8 cellular contexts compared by ENCODE assay signal in the genomic region with DNA sequence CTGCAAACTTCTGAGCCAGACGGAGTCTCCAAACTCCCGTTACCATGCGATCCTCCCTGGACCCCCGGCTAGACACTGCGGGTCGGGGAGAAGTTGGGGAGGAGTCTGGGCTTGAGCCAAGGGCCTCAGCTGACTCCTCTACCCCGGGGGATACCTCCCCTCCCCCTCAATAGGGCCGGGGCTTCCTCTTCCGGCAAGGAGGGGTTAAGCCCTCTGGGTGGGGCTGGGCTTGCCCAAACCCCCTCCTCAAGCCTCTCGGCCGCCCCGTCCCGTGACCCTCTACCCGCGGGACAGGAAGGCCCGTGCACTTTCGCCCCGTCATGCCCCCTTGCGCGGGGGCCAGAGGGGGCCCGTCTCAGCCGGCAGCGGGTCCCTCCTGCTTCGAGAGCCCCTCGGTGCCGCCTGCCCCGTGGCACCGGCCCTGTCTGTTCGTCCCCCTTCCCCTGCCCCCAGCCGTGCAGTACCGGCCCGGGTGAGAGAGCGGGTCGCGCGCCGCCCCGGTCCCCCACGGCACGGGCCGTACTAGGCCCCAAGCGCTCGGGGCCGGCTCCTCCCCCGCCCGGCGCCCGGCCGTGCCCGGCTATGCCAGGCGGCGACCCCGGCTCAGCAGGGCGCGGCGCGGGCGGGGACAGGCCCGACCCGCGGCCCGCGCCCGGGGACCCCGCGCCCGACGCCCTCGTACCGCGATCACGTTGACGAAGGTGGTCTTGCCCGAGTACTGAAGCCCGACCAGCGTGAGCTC. TPM values are rescaled to one million over a fixed set of nuclear protein-coding genes. Genes with fewer than 3 reads are reported as not detected.
A peak's percentile ranks its signal among the peaks of the same experiment; 100 is the strongest.
DNase-seq lines count a peak whose midpoint lies in the region; ATAC-seq and TF ChIP-seq lines count a peak whose summit lies in the region.

No MANE protein-coding gene starts in this region.

- H3K36me3 ChIP-seq in esophagus (ENCODE audit: control insufficient read depth in 2 of 2, insufficient read depth in 2 of 2, low read length in 1 of 2) = no peaks in the 10 kb centered on the region
- H3K36me3 ChIP-seq in naive thymus-derived CD4-positive, alpha-beta T cell (ENCODE audit: control insufficient read depth in 2 of 3, insufficient read depth in 3 of 3, low read length in 3 of 3) = peaks cover 0 to 26% (median 0%) of the 10 kb centered on the region in 3 experiments

- peak overlapping the region; percentile 90 to 98 (median 93) for H3K4me3 Mint-ChIP-seq in naive thymus-derived CD4-positive, alpha-beta T cell

- H3K27me3 ChIP-seq in esophagus (ENCODE audit: control insufficient read depth in 1 of 2, insufficient read depth in 2 of 2, low read length in 2 of 2) = no peaks in the 10 kb centered on the region
- no peaks in the 10 kb centered on the region for H3K27me3 ChIP-seq in naive thymus-derived CD4-positive, alpha-beta T cell (ENCODE audit: control insufficient read depth in 2 of 2, insufficient read depth in 2 of 2, low read length in 2 of 2)

- peak; percentile 50 for ATAC-seq in GM19372 (IDR thresholded peaks at IDR 0.05; ENCODE audit: low read depth, unreplicated experiment)
- ATAC-seq in HG03439 (IDR thresholded peaks at IDR 0.05; ENCODE audit: unreplicated experiment) = peak; percentile 44
- ATAC-seq in naive thymus-derived CD4-positive, alpha-beta T cell = peak; percentile 55

- DNase-seq in CMK (ENCODE audit: low read depth) (peak; percentile 87), superior temporal gyrus (ENCODE audit: extremely low spot score) (no peak), NK-92 (lab: John Stamatoyannopoulos, UW; ENCODE audit: unreplicated experiment) (no peak)
- peak in 4 of 9 donors; percentile 25 to 58 (median 38) for DNase-seq in naive thymus-derived CD4-positive, alpha-beta T cell

- peak overlapping the region; percentile 85 to 93 (median 91) for H3K27ac Mint-ChIP-seq in naive thymus-derived CD4-positive, alpha-beta T cell

- no peaks in the 10 kb centered on the region for H3K27me3 Mint-ChIP-seq in naive thymus-derived CD4-positive, alpha-beta T cell

- POLR2A ChIA-PET in naive thymus-derived CD4-positive, alpha-beta T cell (lab: Charles Lee) = interaction anchor here (1.0 to 6.6 kb wide), 4 partner anchors 9 to 22 kb away, joined by 3 to 54 read pairs (median 4); a partner anchor contains a TSS

- peaks cover 0 to 10% (median 4%) of the 10 kb centered on the region in 5 donors for H3K36me3 Mint-ChIP-seq in naive thymus-derived CD4-positive, alpha-beta T cell

- intact Hi-C loops in naive thymus-derived CD4-positive, alpha-beta T cell (cut with micrococcal nuclease) = loop anchor here (1.0 to 10.0 kb wide), 6 partner anchors 9 to 659 kb away; a partner anchor contains a TSS

- peak overlapping the region; percentile 72 to 89 for H3K27ac ChIP-seq in esophagus (ENCODE audit: low read depth in 2 of 2, low read length in 1 of 2)
- H3K27ac ChIP-seq in naive thymus-derived CD4-positive, alpha-beta T cell (ENCODE audit: low read depth, low read length) = peak overlapping the region; percentile 83

- H3K9me3 Mint-ChIP-seq in naive thymus-derived CD4-positive, alpha-beta T cell = no peaks in the 10 kb centered on the region

- peaks cover 16 to 44% (median 38%) of the 10 kb centered on the region in 7 donors for H3K4me1 Mint-ChIP-seq in naive thymus-derived CD4-positive, alpha-beta T cell

- WGBS in esophagus, 2 donors = 0 to 1% methylated on average over 61 to 76 of the region's 76 CpGs

- CTCF ChIA-PET in naive thymus-derived CD4-positive, alpha-beta T cell (lab: Charles Lee) = interaction anchor here (1.9 to 2.4 kb wide), 2 partner anchors 8 to 17 kb away, joined by 6 to 7 read pairs; a partner anchor contains a TSS

- H3K9me3 ChIP-seq in esophagus (ENCODE audit: control insufficient read depth in 2 of 2, insufficient read depth in 1 of 2, low read depth in 1 of 2, low read length in 1 of 2) = no peaks in the 10 kb centered on the region
- no peaks in the 10 kb centered on the region for H3K9me3 ChIP-seq in naive thymus-derived CD4-positive, alpha-beta T cell (ENCODE audit: control insufficient read depth in 2 of 3, low read length in 3 of 3)

- H3K4me1 ChIP-seq in esophagus (ENCODE audit: control insufficient read depth in 2 of 2, insufficient read depth in 2 of 2, low read length in 1 of 2) = peaks cover 0 to 8% of the 10 kb centered on the region in 2 donors
- H3K4me1 ChIP-seq in naive thymus-derived CD4-positive, alpha-beta T cell (ENCODE audit: control insufficient read depth in 2 of 2, insufficient read depth in 2 of 2, low read length in 2 of 2) = peaks cover 14 to 21% of the 10 kb centered on the region in 2 donors

- peak overlapping the region; percentile 91 for H3K4me3 ChIP-seq in WI38 (ENCODE audit: low read depth, low read length)
- peak overlapping the region; percentile 89 to 94 for H3K4me3 ChIP-seq in esophagus (ENCODE audit: low read depth in 1 of 2, low read length in 2 of 2)
- H3K4me3 ChIP-seq in naive thymus-derived CD4-positive, alpha-beta T cell (ENCODE audit: low read length) = peak overlapping the region; percentile 83

- no peak for TF ChIP-seq CTCF in WI38 (IDR thresholded peaks at IDR 0.05; ENCODE audit: low read depth, low read length)

RNA-seq across cellular contexts. Expression of a gene that starts 0.6 kb away (rescaled TPM):
- 10 to 100 TPM; 18.3 to 18.6 TPM for polyA plus RNA-seq in esophagus
- total RNA-seq in naive thymus-derived CD4-positive, alpha-beta T cell = 10 to 100 TPM; 38.2 to 99.4 (median 54.3) TPM
- polyA plus RNA-seq in naive thymus-derived CD4-positive, alpha-beta T cell = 1 to 10 TPM; 5.5 to 6.3 TPM

RNA-seq across cellular contexts. Expression of a gene that starts 16.5 kb away (rescaled TPM):
- polyA plus RNA-seq in esophagus = 1 to 10 TPM; 1.6 to 1.9 TPM
- 100 to 1,000 TPM in 2 of 5 experiments, 10 to 100 TPM in 3; 43.2 to 258 (median 97.0) TPM for total RNA-seq in naive thymus-derived CD4-positive, alpha-beta T cell
- polyA plus RNA-seq in naive thymus-derived CD4-positive, alpha-beta T cell = 10 to 100 TPM; 40.4 to 78.6 TPM

RNA-seq across cellular contexts. Expression of a gene that starts 21.2 kb away (rescaled TPM):
- under 1 TPM; 0.05 to 0.10 TPM for polyA plus RNA-seq in esophagus
- total RNA-seq in naive thymus-derived CD4-positive, alpha-beta T cell = not detected
- under 1 TPM; 0.02 to 0.09 TPM for polyA plus RNA-seq in naive thymus-derived CD4-positive, alpha-beta T cell

RNA-seq across cellular contexts. Expression of a gene that starts 49.7 kb away (rescaled TPM):
- polyA plus RNA-seq in esophagus = 1 to 10 TPM; 4.2 to 6.3 TPM
- 1 to 10 TPM in 1 of 5 experiments, under 1 TPM in 3, not detected in 1; 0.16 to 5.8 (median 0.67) TPM for total RNA-seq in naive thymus-derived CD4-positive, alpha-beta T cell
- under 1 TPM; 0.22 to 0.29 TPM for polyA plus RNA-seq in naive thymus-derived CD4-positive, alpha-beta T cell

Comparison
In these comparisons a context has a peak if more than half of its experiments do, and no peak if none do; other contexts are left out.
1. RNA of a gene that starts 16.5 kb away (polyA plus RNA-seq): 40.4 to 78.6 TPM in naive thymus-derived CD4-positive, alpha-beta T cell; 1.6 to 1.9 TPM in esophagus; every median in the first group is over 10 times any median in the second.
2. Peak in every context shown above with its lines, with median percentiles within 50 percentile points of each other: ATAC-seq and H3K4me3 ChIP-seq.